Comparison of ENCODE assay signal across 26 cellular contexts in the genomic region with DNA sequence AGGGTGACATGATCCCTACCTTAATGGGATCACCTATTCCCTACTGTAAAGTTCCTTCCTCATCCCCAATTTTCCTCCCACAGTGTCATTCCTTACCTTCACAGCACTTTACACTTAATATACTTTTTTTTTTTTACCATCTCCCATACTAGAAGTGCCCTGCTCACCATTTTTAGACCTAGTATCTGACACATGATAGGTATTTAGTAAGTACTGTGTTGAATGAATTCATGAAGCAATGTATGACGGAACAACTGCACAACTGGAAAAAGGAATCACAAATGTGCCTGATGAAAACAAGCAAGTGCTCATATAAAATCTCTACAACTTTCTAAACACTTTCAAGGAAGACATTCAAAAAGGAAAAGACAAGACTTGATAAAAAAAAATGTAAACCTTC.
"Had no signal": no experiment of that assay in that cellular context is flagged by ENCODE, and none has a peak within 500 bp of the region (broad histone marks: within the 10 kb centered on the region; RNA-seq: fewer than 3 reads in every experiment).

No MANE protein-coding gene starts in this region.

- DNase-seq: stimulated activated CD4-positive, alpha-beta T cell treated with anti-CD3 and anti-CD28 coated beads, Interleukin-2, amount 100 ng/mL, for 48 hours; stimulated activated CD4-positive, alpha-beta T cell treated with anti-CD3 and anti-CD28 coated beads, Interleukin-4, amount 100 ng/mL, for 1 hour; stimulated activated CD4-positive, alpha-beta T cell treated with anti-CD3 and anti-CD28 coated beads, Interleukin-4, amount 100 ng/mL, for 24 hours; stimulated activated CD4-positive, alpha-beta T cell treated with anti-CD3 and anti-CD28 coated beads, Interleukin-4, amount 100 ng/mL, for 4 hours; stimulated activated CD8-positive, alpha-beta memory T cell treated with anti-CD3 and anti-CD28 coated beads, Interleukin-4, amount 100 ng/mL, for 48 hours; stimulated activated naive B cell treated with anti-CD40 and anti-IgM and Interleukin-4, amounts not matched to agents 10 μg/mL and 1 μg/mL and 100 μg/mL, for 72 hours; stimulated activated naive CD4-positive, alpha-beta T cell; stimulated activated naive CD4-positive, alpha-beta T cell treated with Interleukin-2 at 50 U/mL for 16 hours; stimulated activated naive CD8-positive, alpha-beta T cell treated with anti-CD3 and anti-CD28 coated beads, Interleukin-15, amount 100 ng/mL, for 72 hours; stimulated activated naive CD8-positive, alpha-beta T cell treated with anti-CD3 and anti-CD28 coated beads, Interleukin-15, Interleukin-2, amounts not matched to agents 100 U/mL and 50 U/mL, for 24 hours; stomach; substantia nigra; testis; thyroid gland; tibial artery; transverse colon; trophoblast cell; upper lobe of left lung; uterus had no signal

- H3K4me1 ChIP-seq: suprapubic skin, testis, thyroid gland, tibial artery, tibial nerve, transverse colon, upper lobe of left lung, uterus, vagina had no signal

- H3K27me3 ChIP-seq: stomach, suprapubic skin, testis, thyroid gland, tibial artery, tibial nerve, transverse colon, upper lobe of left lung, uterus, vagina had no signal

- H3K36me3 ChIP-seq: thoracic aorta, thyroid gland, uterus, vagina had no signal

- FAIRE-seq: urothelium cell line had no signal

- H3K9me3 ChIP-seq: stomach, suprapubic skin, testis, thoracic aorta, thyroid gland, tibial artery, tibial nerve, transverse colon, upper lobe of left lung, uterus, vagina had no signal

- ATAC-seq: stimulated activated effector memory CD8-positive, alpha-beta T cell treated with anti-CD3 and anti-CD28 coated beads, Interleukin-12 subunit alpha, Interleukin-12 subunit beta, amount 100 ng/mL, for 72 hours; stimulated activated memory B cell treated with anti-CD40 and anti-IgM and Interleukin-4, amounts not matched to agents 10 μg/mL and 1 μg/mL and 100 μg/mL, for 72 hours; stimulated activated naive B cell treated with anti-CD40 and anti-IgM and Interleukin-4, amounts not matched to agents 10 μg/mL and 1 μg/mL and 100 μg/mL, for 72 hours; stimulated activated naive CD8-positive, alpha-beta T cell treated with anti-CD3 and anti-CD28 coated beads, Interleukin-15, amount 100 ng/mL, for 72 hours; stimulated activated naive CD8-positive, alpha-beta T cell treated with anti-CD3 and anti-CD28 coated beads, Interleukin-15, Interleukin-2, amounts not matched to agents 100 U/mL and 50 U/mL, for 24 hours had no signal

- H3K27ac ChIP-seq: stomach, suprapubic skin, testis, thoracic aorta, thyroid gland, tibial artery, tibial nerve, transverse colon, upper lobe of left lung, uterus, vagina had no signal

- H3K4me3 ChIP-seq: stomach, suprapubic skin, testis, thoracic aorta, thyroid gland, tibial artery, tibial nerve, transverse colon, upper lobe of left lung, uterus, vagina had no signal
